19 cellular contexts compared by ENCODE assay signal in the genomic region with DNA sequence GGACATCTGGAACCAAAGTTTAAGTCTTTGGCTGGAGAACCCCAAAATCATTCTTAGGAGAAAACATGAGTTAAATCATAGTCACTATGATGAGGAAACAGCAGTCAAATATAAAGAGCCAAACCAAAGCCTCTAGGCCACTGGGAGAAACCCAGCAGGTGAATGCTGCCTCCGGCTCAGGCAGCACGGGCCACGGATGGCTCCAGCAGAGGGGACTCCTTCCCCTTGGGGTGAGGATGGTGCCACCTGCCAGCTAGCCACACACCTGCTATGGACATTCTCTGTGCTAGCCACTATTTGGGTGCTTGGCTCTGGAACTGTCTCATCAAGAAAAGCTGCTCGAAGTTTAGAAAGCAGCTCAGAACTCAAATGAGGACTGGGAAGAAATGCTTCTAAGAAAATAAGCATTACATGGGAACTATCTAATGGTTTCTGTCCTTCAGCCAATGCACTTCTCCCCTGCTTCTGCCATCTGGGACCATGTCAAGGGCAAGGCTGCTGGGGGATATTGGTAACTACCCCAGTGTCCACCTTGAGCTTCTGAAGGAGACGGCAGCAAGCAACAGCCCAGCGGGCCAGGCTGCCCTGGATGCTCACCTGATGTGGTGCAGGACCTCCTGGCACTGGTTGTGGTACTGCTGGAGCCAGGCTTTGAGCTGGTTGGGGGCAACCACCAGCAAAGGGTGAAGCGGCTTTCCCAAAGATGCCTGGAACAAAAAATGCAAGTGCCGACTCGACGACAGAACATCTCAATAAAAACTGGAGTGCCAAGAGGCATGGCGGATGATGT. TPM values are rescaled to one million over a fixed set of nuclear protein-coding genes. Genes with fewer than 3 reads are reported as not detected.
DNase-seq lines count a peak whose midpoint lies in the region; ATAC-seq and TF ChIP-seq lines count a peak whose summit lies in the region.
"Had no signal": no experiment of that assay in that cellular context is flagged by ENCODE, and none has a peak within 500 bp of the region (broad histone marks: within the 10 kb centered on the region; RNA-seq: fewer than 3 reads in every experiment).

No MANE protein-coding gene starts in this region.

- peaks cover 8 to 30% of the 10 kb centered on the region in 2 donors for H3K36me3 Mint-ChIP-seq in activated T-cell treated with anti-CD3 and anti-CD28 coated beads, Interleukin-2, amount 50 U/mL, for 72 hours (ENCODE audit: insufficient read depth in 2 of 2)
- H3K36me3 Mint-ChIP-seq in endothelial cell (ENCODE audit: low read depth, unreplicated experiment): peaks cover 34% of the 10 kb centered on the region

- ATAC-seq in activated T-cell treated with anti-CD3 and anti-CD28 coated beads, Interleukin-2, amount 50 U/mL, for 72 hours (replicated peaks in 1 of 2): no peak
- ATAC-seq in GM19397 (IDR thresholded peaks at IDR 0.05; ENCODE audit: unreplicated experiment) (no peak), GM18868 (IDR thresholded peaks at IDR 0.05; ENCODE audit: unreplicated experiment) (no peak)

- no peaks in the 10 kb centered on the region for H3K4me1 Mint-ChIP-seq in activated T-cell treated with anti-CD3 and anti-CD28 coated beads, Interleukin-2, amount 50 U/mL, for 72 hours (ENCODE audit: low read depth)
- H3K4me1 Mint-ChIP-seq in endothelial cell (ENCODE audit: unreplicated experiment): no peaks in the 10 kb centered on the region

- H3K9ac ChIP-seq in BLaER1: no peak overlapping the region

- no peak overlapping the region for H3K4me3 ChIP-seq in BLaER1

- no peak for TF ChIP-seq CTCF in endothelial cell (IDR thresholded peaks at IDR 0.05; ENCODE audit: unreplicated experiment)

- peaks cover 51% of the 10 kb centered on the region for H3K4me1 ChIP-seq in BLaER1

- H3K9me3 ChIP-seq in BLaER1: no peaks in the 10 kb centered on the region

- intact Hi-C loops in posterior vena cava (cut with DNase I): no loop called here

- H4K20me1 ChIP-seq in BLaER1: peaks cover 42% of the 10 kb centered on the region

- no peak for DNase-seq in activated T-cell treated with anti-CD3 and anti-CD28 coated beads, Interleukin-2, amount 50 U/mL, for 72 hours
- DNase-seq in activated T-cell treated with anti-CD3 and anti-CD28 coated beads, Interleukin-2, amount 50 U/mL, for 1 hour: no peak
- DNase-seq in endothelial cell (ENCODE audit: low spot score): no peak
- DNase-seq in posterior vena cava (ENCODE audit: low spot score): peak; percentile 67
- DNase-seq in NCI-H2196 treated with DMSO at 0.1 percent for 48 hours (lab: John Stamatoyannopoulos, UW; ENCODE audit: unreplicated experiment): no peak
- DNase-seq: 8988T; ACHN; C1 segment of cervical spinal cord; CD4-positive, alpha-beta T cell; COR-L47; DMS153; DMS79 treated with DMSO at 0.1 percent for 48 hours; EL; GDM1; HCEC 1CT; HFFc6 had no signal

- H3K9me3 Mint-ChIP-seq in activated T-cell treated with anti-CD3 and anti-CD28 coated beads, Interleukin-2, amount 50 U/mL, for 72 hours: no peaks in the 10 kb centered on the region
- H3K9me3 Mint-ChIP-seq in endothelial cell (ENCODE audit: unreplicated experiment): no peaks in the 10 kb centered on the region
- H3K9me3 Mint-ChIP-seq: CD4-positive, alpha-beta T cell; HFFc6 had no signal

- H3K27ac ChIP-seq in BLaER1: no peak overlapping the region

- H3K4me2 ChIP-seq in BLaER1: peak overlapping the region; percentile 59

- H3K4me3 Mint-ChIP-seq in activated T-cell treated with anti-CD3 and anti-CD28 coated beads, Interleukin-2, amount 50 U/mL, for 72 hours: no peak overlapping the region
- peak overlapping the region; percentile 67 for H3K4me3 Mint-ChIP-seq in endothelial cell (ENCODE audit: unreplicated experiment)
- H3K4me3 Mint-ChIP-seq: CD4-positive, alpha-beta T cell; HFFc6 had no signal

- H3K27me3 Mint-ChIP-seq in activated T-cell treated with anti-CD3 and anti-CD28 coated beads, Interleukin-2, amount 50 U/mL, for 72 hours (ENCODE audit: low read depth): no peaks in the 10 kb centered on the region
- peaks cover 5% of the 10 kb centered on the region for H3K27me3 Mint-ChIP-seq in endothelial cell (ENCODE audit: unreplicated experiment)
- H3K27me3 Mint-ChIP-seq: CD4-positive, alpha-beta T cell had no signal

- peaks cover 100% of the 10 kb centered on the region for H3K36me3 ChIP-seq in BLaER1

- H3K27me3 ChIP-seq in BLaER1: no peaks in the 10 kb centered on the region; the same call in 1 of the 2 replicates

- peak overlapping the region; percentile 63 for H3K27ac Mint-ChIP-seq in activated T-cell treated with anti-CD3 and anti-CD28 coated beads, Interleukin-2, amount 50 U/mL, for 72 hours
- H3K27ac Mint-ChIP-seq in endothelial cell (ENCODE audit: unreplicated experiment): peak overlapping the region; percentile 78
- H3K27ac Mint-ChIP-seq: CD4-positive, alpha-beta T cell; HFFc6 had no signal

RNA-seq across cellular contexts. Expression of a gene that starts 22.5 kb away (rescaled TPM):
- 10 to 100 TPM; 60.7 to 67.7 TPM for total RNA-seq in activated T-cell treated with anti-CD3 and anti-CD28 coated beads, Interleukin-2, amount 50 U/mL, for 72 hours
- 73.7 TPM for total RNA-seq in endothelial cell (ENCODE audit: unreplicated experiment)
- 10 to 100 TPM; 39.8 to 44.1 TPM for total RNA-seq in posterior vena cava
